8 cellular contexts compared by ENCODE assay signal in the genomic region with DNA sequence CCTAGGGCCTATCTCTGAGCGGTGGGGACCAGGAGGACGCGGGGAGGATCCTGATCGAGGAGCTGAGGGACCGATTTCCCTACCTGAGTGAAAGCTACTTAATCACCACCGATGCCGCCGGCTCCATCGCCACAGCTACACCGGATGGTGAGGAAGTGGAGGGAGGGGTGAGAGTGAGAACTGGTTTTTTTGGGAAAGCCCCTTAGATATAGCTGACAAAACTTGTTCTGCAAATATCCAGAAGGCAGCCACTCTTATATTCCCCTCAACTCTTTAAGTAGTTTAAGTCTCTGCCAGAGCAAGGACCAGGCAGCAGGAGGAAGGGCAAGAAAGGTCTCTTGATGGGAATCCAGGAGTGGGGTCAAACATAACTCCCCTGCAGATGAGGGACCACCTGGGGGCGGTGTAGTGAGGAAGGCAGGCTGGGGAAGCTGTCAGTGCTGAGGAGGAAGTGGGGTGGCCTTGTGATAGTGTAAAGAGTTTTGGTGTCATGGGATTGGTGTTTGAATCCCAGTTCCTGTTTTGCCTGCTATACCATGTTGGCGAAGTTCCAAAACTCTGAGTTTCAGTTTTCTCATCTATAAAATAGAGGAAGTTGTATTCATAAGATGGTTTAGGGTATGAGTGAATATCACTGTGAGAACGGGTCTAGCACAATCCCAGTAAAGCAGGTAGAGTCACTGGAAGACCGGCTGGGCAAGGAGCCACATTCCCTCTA. TPM values are rescaled to one million over a fixed set of nuclear protein-coding genes. Genes with fewer than 3 reads are reported as not detected.
DNase-seq lines count a peak whose midpoint lies in the region; ATAC-seq lines count a peak whose summit lies in the region.

No MANE protein-coding gene starts in this region.

- no peak overlapping the region for H2BK5ac ChIP-seq in trophoblast cell (ENCODE audit: low read depth, low read length, poor library complexity)

- peak overlapping the region; percentile 30 for H3K18ac ChIP-seq in trophoblast cell (ENCODE audit: low read length)

- no peak overlapping the region for H3K23ac ChIP-seq in trophoblast cell (ENCODE audit: low read length)

- H4K12ac ChIP-seq in trophoblast cell (ENCODE audit: low read depth, low read length): no peak overlapping the region

- no peak overlapping the region for H2AK5ac ChIP-seq in trophoblast cell (ENCODE audit: low read length)

- no peak overlapping the region for H4K91ac ChIP-seq in trophoblast cell (ENCODE audit: low read depth, low read length)

- ATAC-seq in GM18858 (IDR thresholded peaks at IDR 0.05; ENCODE audit: unreplicated experiment): peak; percentile 50
- ATAC-seq in HG03025 (IDR thresholded peaks at IDR 0.05; ENCODE audit: low FRiP score, unreplicated experiment): peak; percentile 32
- peak; percentile 29 for ATAC-seq in activated naive CD8-positive, alpha-beta T cell treated with anti-CD3 and anti-CD28 coated beads, Interleukin-2, amount 50 U/mL, for 24 hours

- no peak overlapping the region for H2BK12ac ChIP-seq in trophoblast cell (ENCODE audit: low read length)

- peaks cover 70% of the 10 kb centered on the region for H3K4me1 Mint-ChIP-seq in activated naive CD8-positive, alpha-beta T cell treated with anti-CD3 and anti-CD28 coated beads, Interleukin-2, amount 50 U/mL, for 24 hours

- no peak overlapping the region for H2BK120ac ChIP-seq in trophoblast cell (ENCODE audit: insufficient read depth, low read length, poor library complexity)

- H3K36me3 ChIP-seq in trophoblast cell (ENCODE audit: control insufficient read depth in 1 of 2, insufficient read depth in 2 of 2, low read length in 2 of 2): peaks cover 41 to 44% of the 10 kb centered on the region in 2 experiments

- H3K4me3 Mint-ChIP-seq in activated naive CD8-positive, alpha-beta T cell treated with anti-CD3 and anti-CD28 coated beads, Interleukin-2, amount 50 U/mL, for 24 hours: peak overlapping the region; percentile 97

- no peaks in the 10 kb centered on the region for H3K9me3 ChIP-seq in trophoblast cell (ENCODE audit: insufficient read depth, low read depth, low read length)

- H3K79me1 ChIP-seq in trophoblast cell (ENCODE audit: low read length): peaks cover 10% of the 10 kb centered on the region

- H3K4me3 ChIP-seq in trophoblast cell (ENCODE audit: low read depth, low read length): no peak overlapping the region

- H3K9ac ChIP-seq in trophoblast cell (ENCODE audit: low read length): no peak overlapping the region

- peak; percentile 43 for DNase-seq in T follicular helper cell (ENCODE audit: low read depth)
- peak; percentile 56 for DNase-seq in activated naive CD8-positive, alpha-beta T cell treated with anti-CD3 and anti-CD28 coated beads, Interleukin-2, amount 50 U/mL, for 24 hours
- peak in 1 of 2 donors; percentile 49 for DNase-seq in trophoblast cell
- DNase-seq in NCI-H345 treated with DMSO at 0.1 percent for 48 hours (lab: John Stamatoyannopoulos, UW; ENCODE audit: unreplicated experiment): no peak
- no peak for DNase-seq in NCI-H1694 treated with DMSO at 0.1 percent for 48 hours (lab: John Stamatoyannopoulos, UW)
- no peak for DNase-seq in NCI-H510A treated with DMSO at 0.1 percent for 48 hours (lab: John Stamatoyannopoulos, UW)

- peaks cover 16% of the 10 kb centered on the region for H3K79me2 ChIP-seq in trophoblast cell (ENCODE audit: control insufficient read depth, insufficient read depth, low read length, poor library complexity)

- H3K14ac ChIP-seq in trophoblast cell (ENCODE audit: low read length): no peak overlapping the region

- no peak overlapping the region for H3K4me2 ChIP-seq in trophoblast cell (ENCODE audit: low read length)

- no peak overlapping the region for H3K4ac ChIP-seq in trophoblast cell (ENCODE audit: low read depth, low read length)

- H2AFZ ChIP-seq in trophoblast cell (ENCODE audit: insufficient read depth, low read length, poor library complexity): no peak overlapping the region

- no peaks in the 10 kb centered on the region for H3K27me3 ChIP-seq in trophoblast cell (ENCODE audit: insufficient read depth, low read length)

- peak overlapping the region; percentile 91 for H3K27ac Mint-ChIP-seq in activated naive CD8-positive, alpha-beta T cell treated with anti-CD3 and anti-CD28 coated beads, Interleukin-2, amount 50 U/mL, for 24 hours

- peaks cover 18% of the 10 kb centered on the region for H3K36me3 Mint-ChIP-seq in activated naive CD8-positive, alpha-beta T cell treated with anti-CD3 and anti-CD28 coated beads, Interleukin-2, amount 50 U/mL, for 24 hours (ENCODE audit: low read depth)

- H3K9me3 Mint-ChIP-seq in activated naive CD8-positive, alpha-beta T cell treated with anti-CD3 and anti-CD28 coated beads, Interleukin-2, amount 50 U/mL, for 24 hours: no peaks in the 10 kb centered on the region

- H3K4me1 ChIP-seq in trophoblast cell (ENCODE audit: control insufficient read depth in 1 of 2, insufficient read depth in 2 of 2, low read length in 2 of 2): peaks cover 4 to 6% of the 10 kb centered on the region in 2 experiments

- H4K8ac ChIP-seq in trophoblast cell (ENCODE audit: low read depth, low read length): no peak overlapping the region

- H3K27me3 Mint-ChIP-seq in activated naive CD8-positive, alpha-beta T cell treated with anti-CD3 and anti-CD28 coated beads, Interleukin-2, amount 50 U/mL, for 24 hours: peaks cover 4% of the 10 kb centered on the region

- WGBS in trophoblast cell (ENCODE audit: extremely low coverage, insufficient coverage, insufficient read length): no CpG with 5 or more reads among the region's 14 CpGs

- no peak overlapping the region for H3K27ac ChIP-seq in trophoblast cell (ENCODE audit: low read depth, low read length)

RNA-seq across cellular contexts. Expression of gene NAGK, which starts 3.4 kb away (rescaled TPM):
- polyA plus RNA-seq in trophoblast cell (2013): 136 and 145 TPM in 2 replicates

RNA-seq across cellular contexts. Expression of gene MCEE, which starts 58.2 kb away (rescaled TPM):
- 20.1 and 20.4 TPM in 2 replicates for polyA plus RNA-seq in trophoblast cell (2013)

RNA-seq across cellular contexts. Expression of gene MPHOSPH10, which starts 58.6 kb away (rescaled TPM):
- polyA plus RNA-seq in trophoblast cell (2013): 41.6 and 42.3 TPM in 2 replicates

Comparison
In these comparisons a context has a peak if more than half of its experiments do, and no peak if none do; other contexts are left out.
1. DNase-seq: peak in T follicular helper cell (single experiment) and activated naive CD8-positive, alpha-beta T cell treated with anti-CD3 and anti-CD28 coated beads, Interleukin-2, amount 50 U/mL, for 24 hours (single experiment); none in NCI-H345 treated with DMSO at 0.1 percent for 48 hours (single experiment), NCI-H1694 treated with DMSO at 0.1 percent for 48 hours (single experiment) and NCI-H510A treated with DMSO at 0.1 percent for 48 hours (single experiment).
2. Peak in every context shown above with its lines, with median percentiles within 50 percentile points of each other: ATAC-seq.